In genomic region chr1:160961419-160961818, GRCh38 we compare ENCODE assay signal across 1 cellular context.
A peak's percentile ranks its signal among the peaks of the same experiment; 100 is the strongest.
TF ChIP-seq lines count a peak whose summit lies in the region.

No MANE protein-coding gene starts in this region.

TF ChIP-seq in HepG2, 621 proteins besides CTCF, POLR2A, EP300 and RAD21 (continued from another document):
- TF ChIP-seq, protein P1, sequence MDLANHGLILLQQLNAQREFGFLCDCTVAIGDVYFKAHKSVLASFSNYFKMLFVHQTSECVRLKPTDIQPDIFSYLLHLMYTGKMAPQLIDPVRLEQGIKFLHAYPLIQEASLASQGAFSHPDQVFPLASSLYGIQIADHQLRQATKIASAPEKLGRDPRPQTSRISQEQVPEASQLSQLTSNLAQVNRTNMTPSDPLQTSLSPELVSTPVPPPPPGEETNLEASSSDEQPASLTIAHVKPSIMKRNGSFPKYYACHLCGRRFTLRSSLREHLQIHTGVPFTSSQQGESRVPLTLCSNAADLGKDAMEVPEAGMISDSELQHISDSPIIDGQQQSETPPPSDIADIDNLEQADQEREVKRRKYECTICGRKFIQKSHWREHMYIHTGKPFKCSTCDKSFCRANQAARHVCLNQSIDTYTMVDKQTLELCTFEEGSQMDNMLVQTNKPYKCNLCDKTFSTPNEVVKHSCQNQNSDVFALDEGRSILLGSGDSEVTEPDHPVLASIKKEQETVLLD (CRISPR knock-in tag; IDR thresholded peaks at IDR 0.05; ENCODE audit: low read depth): no peak
- TF ChIP-seq, protein P2, sequence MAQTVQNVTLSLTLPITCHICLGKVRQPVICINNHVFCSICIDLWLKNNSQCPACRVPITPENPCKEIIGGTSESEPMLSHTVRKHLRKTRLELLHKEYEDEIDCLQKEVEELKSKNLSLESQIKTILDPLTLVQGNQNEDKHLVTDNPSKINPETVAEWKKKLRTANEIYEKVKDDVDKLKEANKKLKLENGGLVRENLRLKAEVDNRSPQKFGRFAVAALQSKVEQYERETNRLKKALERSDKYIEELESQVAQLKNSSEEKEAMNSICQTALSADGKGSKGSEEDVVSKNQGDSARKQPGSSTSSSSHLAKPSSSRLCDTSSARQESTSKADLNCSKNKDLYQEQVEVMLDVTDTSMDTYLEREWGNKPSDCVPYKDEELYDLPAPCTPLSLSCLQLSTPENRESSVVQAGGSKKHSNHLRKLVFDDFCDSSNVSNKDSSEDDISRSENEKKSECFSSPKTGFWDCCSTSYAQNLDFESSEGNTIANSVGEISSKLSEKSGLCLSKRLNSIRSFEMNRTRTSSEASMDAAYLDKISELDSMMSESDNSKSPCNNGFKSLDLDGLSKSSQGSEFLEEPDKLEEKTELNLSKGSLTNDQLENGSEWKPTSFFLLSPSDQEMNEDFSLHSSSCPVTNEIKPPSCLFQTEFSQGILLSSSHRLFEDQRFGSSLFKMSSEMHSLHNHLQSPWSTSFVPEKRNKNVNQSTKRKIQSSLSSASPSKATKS (CRISPR knock-in tag; IDR thresholded peaks at IDR 0.05): no peak
- TF ChIP-seq ATF1 (CRISPR knock-in tag; IDR thresholded peaks at IDR 0.05) (no peak), ZNF10 (CRISPR knock-in tag; IDR thresholded peaks at IDR 0.05; ENCODE audit: borderline replicate concordance, low read depth) (no peak), ZFP37 (CRISPR knock-in tag; IDR thresholded peaks at IDR 0.05; ENCODE audit: borderline replicate concordance) (no peak), SP5 (CRISPR knock-in tag; IDR thresholded peaks at IDR 0.05; ENCODE audit: borderline replicate concordance, low read depth) (no peak), TCF12 (IDR thresholded peaks at IDR 0.05) (no peak), TCF12 (CRISPR knock-in tag; IDR thresholded peaks at IDR 0.05) (no peak), BRF2 (CRISPR knock-in tag; IDR thresholded peaks at IDR 0.05) (no peak), SALL1 (CRISPR knock-in tag; IDR thresholded peaks at IDR 0.05) (no peak), BORCS8-MEF2B (CRISPR knock-in tag; IDR thresholded peaks at IDR 0.05) (no peak), ZNF724P (CRISPR knock-in tag; IDR thresholded peaks at IDR 0.05; ENCODE audit: borderline replicate concordance) (no peak), RCOR2 (CRISPR knock-in tag; IDR thresholded peaks at IDR 0.05) (no peak), RXRB (CRISPR knock-in tag; IDR thresholded peaks at IDR 0.05; ENCODE audit: borderline replicate concordance) (peak; percentile 74), YEATS2 (CRISPR knock-in tag; IDR thresholded peaks at IDR 0.05; ENCODE audit: borderline replicate concordance) (no peak), HNRNPK (IDR thresholded peaks at IDR 0.05; ENCODE audit: low read depth, low read length, poor library complexity, severe bottlenecking) (no peak)
